In the genomic region with DNA sequence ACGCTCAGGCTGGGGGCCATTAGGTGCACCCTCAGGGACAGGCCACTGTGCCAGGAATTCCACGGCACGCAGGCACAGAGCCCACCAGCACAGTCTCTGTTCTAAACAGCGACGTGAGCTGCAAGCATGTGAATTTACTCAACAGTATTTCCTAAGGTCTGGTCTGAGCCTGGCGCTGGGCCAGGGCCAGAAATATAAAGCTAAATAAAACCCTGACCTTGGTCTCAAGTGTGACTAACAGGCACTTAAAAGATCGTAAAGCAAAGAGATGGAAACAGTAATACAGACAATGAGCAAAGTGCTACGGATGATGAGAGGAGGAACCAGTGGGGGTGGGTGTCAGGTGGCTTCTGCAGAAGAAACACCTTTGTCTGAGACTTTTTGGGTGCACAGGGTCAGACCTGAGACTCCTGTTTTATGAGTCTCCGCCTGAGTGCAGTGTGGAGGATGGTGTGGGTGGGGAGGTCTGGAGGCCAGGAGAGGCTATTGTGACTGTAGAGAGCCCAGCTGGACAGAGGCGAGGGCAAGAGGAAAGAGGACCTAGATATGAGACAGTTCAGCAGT, we compare ENCODE assay signal across 10 cellular contexts. TPM values are rescaled to one million over a fixed set of nuclear protein-coding genes. Genes with fewer than 3 reads are reported as not detected.
DNase-seq lines count a peak whose midpoint lies in the region; ATAC-seq, FAIRE-seq and TF ChIP-seq lines count a peak whose summit lies in the region.
"Had no signal": no experiment of that assay in that cellular context is flagged by ENCODE, and none has a peak within 500 bp of the region (broad histone marks: within the 10 kb centered on the region; RNA-seq: fewer than 3 reads in every experiment).

No MANE protein-coding gene starts in this region.

- peaks cover 11 to 14% of the 10 kb centered on the region in 2 donors for H3K4me1 ChIP-seq in kidney (ENCODE audit: control insufficient read depth in 1 of 2, insufficient read depth in 1 of 2, low read depth in 1 of 2, low read length in 2 of 2)

- POLR2A ChIA-PET in activated B cell treated with CpG ODN at 0.5 μM for 24 hours (lab: Charles Lee), result interaction anchor here (0.6 kb wide), 1 partner anchor 798 kb away, joined by 17 read pairs; no protein-coding TSS in a partner anchor
- POLR2A ChIA-PET in activated CD4-positive, alpha-beta T cell treated with anti-CD3 and anti-CD28 coated beads, Interleukin-2, amount 10 ng/mL, durations not matched to agents 7 days and 5 days (lab: Charles Lee), result no interaction called here

- peaks cover 62% of the 10 kb centered on the region for H3K4me1 Mint-ChIP-seq in activated B cell treated with CpG ODN at 0.5 μM for 24 hours
- H3K4me1 Mint-ChIP-seq in activated CD4-positive, alpha-beta T cell treated with anti-CD3 and anti-CD28 coated beads, Interleukin-2, amount 10 ng/mL, durations not matched to agents 7 days and 5 days, result peaks cover 4% of the 10 kb centered on the region

- no peak overlapping the region for H3K4me3 ChIP-seq in kidney (ENCODE audit: low read length in 2 of 2)

- H3K27me3 Mint-ChIP-seq in activated B cell treated with CpG ODN at 0.5 μM for 24 hours, result no peaks in the 10 kb centered on the region
- no peaks in the 10 kb centered on the region for H3K27me3 Mint-ChIP-seq in activated CD4-positive, alpha-beta T cell treated with anti-CD3 and anti-CD28 coated beads, Interleukin-2, amount 10 ng/mL, durations not matched to agents 7 days and 5 days

- in situ Hi-C loops in ACHN (cut with HindIII; ENCODE audit: low pct_ligation_motif_present, low pct_unique_long_range_greater_than_20kb, low sequenced_read_pairs), result no loop called here

- CTCF ChIA-PET in activated B cell treated with CpG ODN at 0.5 μM for 24 hours (lab: Charles Lee), result interaction anchor here (2.5 kb wide), 1 partner anchor 36 kb away, joined by 7 read pairs; no protein-coding TSS in a partner anchor
- CTCF ChIA-PET in activated CD4-positive, alpha-beta T cell treated with anti-CD3 and anti-CD28 coated beads, Interleukin-2, amount 10 ng/mL, durations not matched to agents 7 days and 5 days (lab: Charles Lee), result interaction anchor here (0.8 kb wide), 1 partner anchor 45 kb away, joined by 3 read pairs; no protein-coding TSS in a partner anchor

- no peaks in the 10 kb centered on the region for H3K9me3 ChIP-seq in kidney (ENCODE audit: control insufficient read depth in 1 of 2, low read length in 2 of 2)

- no peaks in the 10 kb centered on the region for H3K9me3 Mint-ChIP-seq in activated B cell treated with CpG ODN at 0.5 μM for 24 hours
- no peaks in the 10 kb centered on the region for H3K9me3 Mint-ChIP-seq in activated CD4-positive, alpha-beta T cell treated with anti-CD3 and anti-CD28 coated beads, Interleukin-2, amount 10 ng/mL, durations not matched to agents 7 days and 5 days
- H3K9me3 Mint-ChIP-seq: T-helper 1 cell treated with Interleukin-12 subunit alpha and Interleukin-12 subunit beta and Interleukin-4 antibody, amounts not matched to agents 30 μg/mL and 1 μg/mL, for 36 hours had no signal

- ATAC-seq in activated B cell treated with CpG ODN at 0.5 μM for 24 hours (ENCODE audit: low read depth) (peak; percentile 16), HG03159 (IDR thresholded peaks at IDR 0.05; ENCODE audit: unreplicated experiment) (no peak)

- H3K9ac ChIP-seq in kidney (ENCODE audit: low read length in 2 of 2), result peak overlapping the region in 1 of 2 donors; percentile 30

- peaks cover 0 to 2% of the 10 kb centered on the region in 2 donors for H3K36me3 ChIP-seq in kidney (ENCODE audit: control insufficient read depth in 1 of 2, insufficient read depth in 2 of 2, low read length in 2 of 2)

- peak overlapping the region; percentile 68 for H3K4me3 Mint-ChIP-seq in activated B cell treated with CpG ODN at 0.5 μM for 24 hours
- no peak overlapping the region for H3K4me3 Mint-ChIP-seq in activated CD4-positive, alpha-beta T cell treated with anti-CD3 and anti-CD28 coated beads, Interleukin-2, amount 10 ng/mL, durations not matched to agents 7 days and 5 days
- H3K4me3 Mint-ChIP-seq: T-helper 1 cell treated with Interleukin-12 subunit alpha and Interleukin-12 subunit beta and Interleukin-4 antibody, amounts not matched to agents 30 μg/mL and 1 μg/mL, for 36 hours had no signal

- peak overlapping the region; percentile 39 to 84 for H3K27ac ChIP-seq in kidney (ENCODE audit: low read depth in 2 of 2, low read length in 2 of 2)

- intact Hi-C loops in activated B cell treated with CpG ODN at 0.5 μM for 24 hours (cut with micrococcal nuclease) (loop anchor here (1.0 kb wide), 1 partner anchor 22 kb away; no protein-coding TSS in a partner anchor), kidney (cut with DNase I) (no loop called here)

- TF ChIP-seq CTCF in activated B cell treated with CpG ODN at 0.5 μM for 24 hours (IDR thresholded peaks at IDR 0.05) (no peak), kidney (IDR thresholded peaks at IDR 0.05; ENCODE audit: borderline replicate concordance, extremely low read depth, insufficient read depth) (no peak)

- FAIRE-seq in kidney (lab: Jason Lieb, UNC), result no peak

- H3K36me3 Mint-ChIP-seq in activated B cell treated with CpG ODN at 0.5 μM for 24 hours (ENCODE audit: low read depth), result peaks cover 10% of the 10 kb centered on the region
- H3K36me3 Mint-ChIP-seq in activated CD4-positive, alpha-beta T cell treated with anti-CD3 and anti-CD28 coated beads, Interleukin-2, amount 10 ng/mL, durations not matched to agents 7 days and 5 days (ENCODE audit: low read depth), result peaks cover 2% of the 10 kb centered on the region

- peak overlapping the region; percentile 46 for H3K27ac Mint-ChIP-seq in activated B cell treated with CpG ODN at 0.5 μM for 24 hours
- no peak overlapping the region for H3K27ac Mint-ChIP-seq in activated CD4-positive, alpha-beta T cell treated with anti-CD3 and anti-CD28 coated beads, Interleukin-2, amount 10 ng/mL, durations not matched to agents 7 days and 5 days
- H3K27ac Mint-ChIP-seq: T-helper 1 cell treated with Interleukin-12 subunit alpha and Interleukin-12 subunit beta and Interleukin-4 antibody, amounts not matched to agents 30 μg/mL and 1 μg/mL, for 36 hours had no signal

- peak; percentile 33 for DNase-seq in ACHN
- DNase-seq in LHCN-M2 (ENCODE audit: low read depth), result peak; percentile 75
- DNase-seq in activated B cell treated with CpG ODN at 0.5 μM for 24 hours, result peak; percentile 14
- DNase-seq in kidney, result peak; percentile 80
- DNase-seq in LoVo (ENCODE audit: low spot score), result no peak
- no peak for DNase-seq in activated CD4-positive, alpha-beta T cell treated with anti-CD3 and anti-CD28 coated beads, Interleukin-2, amount 10 ng/mL, durations not matched to agents 7 days and 5 days
- DNase-seq in NCI-H146 (lab: John Stamatoyannopoulos, UW), result no peak
- DNase-seq: glutamatergic neuron had no signal

RNA-seq across cellular contexts. Expression of gene EDN2, which starts 53.4 kb away (rescaled TPM):
- not detected in 2 replicates for total RNA-seq in LHCN-M2 (2014; rRNA removed)
- polyA plus RNA-seq in LHCN-M2 (2012), result not detected
- total RNA-seq in activated B cell treated with CpG ODN at 0.5 μM for 24 hours, result not detected in 2 replicates
- total RNA-seq in kidney, result 2.9 TPM
- 2.3 TPM for polyA plus RNA-seq in kidney (ENCODE audit: insufficient read depth, low read depth, low replicate concordance)
- not detected for total RNA-seq in activated CD4-positive, alpha-beta T cell treated with anti-CD3 and anti-CD28 coated beads, Interleukin-2, amount 10 ng/mL, durations not matched to agents 7 days and 5 days

Comparison
In these comparisons a context has a peak if more than half of its experiments do, and no peak if none do; other contexts are left out.
1. DNase-seq: peak in ACHN (single experiment), LHCN-M2 (single experiment), activated B cell treated with CpG ODN at 0.5 μM for 24 hours (single experiment) and kidney (single experiment); none in LoVo (single experiment), activated CD4-positive, alpha-beta T cell treated with anti-CD3 and anti-CD28 coated beads, Interleukin-2, amount 10 ng/mL, durations not matched to agents 7 days and 5 days (single experiment) and NCI-H146 (single experiment).